Comparison of ENCODE assay signal across 19 cellular contexts in the genomic region with DNA sequence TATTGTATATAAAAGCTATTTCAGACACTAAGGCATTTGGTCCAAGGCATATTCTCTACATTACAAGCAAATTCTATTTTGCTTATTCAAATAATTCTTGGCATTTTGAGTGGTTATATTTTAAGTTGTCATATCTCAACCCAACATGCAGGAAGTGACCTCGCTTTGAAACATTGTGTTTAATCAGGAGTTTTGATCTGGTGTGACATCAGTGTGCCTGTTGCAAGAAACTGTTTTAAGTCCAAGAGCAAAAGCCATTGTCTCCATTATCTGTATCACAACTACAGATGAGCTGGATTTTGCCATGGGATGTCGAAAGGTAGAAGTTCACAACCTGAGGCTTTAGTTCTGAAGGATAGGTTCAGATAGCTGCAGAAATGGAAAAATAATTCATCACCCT.
DNase-seq lines count a peak whose midpoint lies in the region; ATAC-seq and TF ChIP-seq lines count a peak whose summit lies in the region.
"Had no signal": no experiment of that assay in that cellular context is flagged by ENCODE, and none has a peak within 500 bp of the region (broad histone marks: within the 10 kb centered on the region; RNA-seq: fewer than 3 reads in every experiment).

No MANE protein-coding gene starts in this region.

- no peaks in the 10 kb centered on the region for H3K9me3 ChIP-seq in adipocyte (ENCODE audit: control insufficient read depth, low read length)
- H3K9me3 ChIP-seq in aorta (ENCODE audit: control insufficient read depth, low read length), result no peaks in the 10 kb centered on the region
- H3K9me3 ChIP-seq in spleen, result no peaks in the 10 kb centered on the region
- H3K9me3 ChIP-seq in stomach, result no peaks in the 10 kb centered on the region

- H3K27ac ChIP-seq in aorta (ENCODE audit: low read depth in 1 of 2, low read length in 2 of 2) (peak overlapping the region; percentile 36 to 67), spleen (peak overlapping the region in 2 of 8 donors; percentile 17 to 18), stomach (no peak overlapping the region)
- H3K27ac ChIP-seq: 22Rv1, skin epidermis had no signal

- no peak for ATAC-seq in aorta (ENCODE audit: low FRiP score)
- ATAC-seq: natural killer cell had no signal

- no peak for TF ChIP-seq EP300 in stomach (IDR thresholded peaks at IDR 0.05)

- DNase-seq in NCI-H1417 (lab: John Stamatoyannopoulos, UW) (peak in 2 of 3 experiments; percentile 45 to 50), NCI-H1417 treated with DMSO at 0.1 percent for 48 hours (lab: John Stamatoyannopoulos, UW) (no peak), adipocyte (ENCODE audit: low read depth) (peak; percentile 16), iris pigment epithelial cell (ENCODE audit: low read depth) (peak; percentile 46), aorta (no peak), spleen (no peak), NCI-H748 treated with DMSO at 0.1 percent for 48 hours (lab: John Stamatoyannopoulos, UW) (no peak), stomach (no peak)
- DNase-seq: activated CD4-positive, alpha-beta T cell treated with anti-CD3 and anti-CD28 coated beads, Interleukin-2, amount 10 ng/mL, durations not matched to agents 7 days and 5 days; activated CD8-positive, alpha-beta memory T cell treated with anti-CD3 and anti-CD28 coated beads, Interleukin-2, amount 50 U/mL, for 48 hours; activated gamma-delta T cell; CD4-positive, alpha-beta memory T cell; natural killer cell; NCI-H2107; stimulated activated CD4-positive, alpha-beta T cell treated with anti-CD3 and anti-CD28 coated beads, Interleukin-4, amount 100 ng/mL, for 24 hours; SW 1271 had no signal

- 6 to 16% methylated on average over 2 of the region's 2 CpGs for WGBS in aorta, 2 donors
- WGBS in spleen, 5 donors, result 24 to 51% (median 34%) methylated on average over 2 of the region's 2 CpGs
- 72 to 83% (median 80%) methylated on average over 2 of the region's 2 CpGs for WGBS in stomach, 5 donors

- no peak overlapping the region for H3K9ac ChIP-seq in adipocyte (ENCODE audit: low read length)

- TF ChIP-seq CTCF in spleen (IDR thresholded peaks at IDR 0.05 in 8 of 11, conservative IDR thresholded peaks at IDR 0.05 in 3 of 11) (no peak), stomach (IDR thresholded peaks at IDR 0.05) (no peak)

- no peaks in the 10 kb centered on the region for H3K36me3 ChIP-seq in adipocyte (ENCODE audit: control insufficient read depth, insufficient read depth, low read length, severe bottlenecking)
- H3K36me3 ChIP-seq in aorta (ENCODE audit: control insufficient read depth in 1 of 2, insufficient read depth in 2 of 2, low read length in 1 of 2), result no peaks in the 10 kb centered on the region
- H3K36me3 ChIP-seq in spleen, result no peaks in the 10 kb centered on the region
- no peaks in the 10 kb centered on the region for H3K36me3 ChIP-seq in stomach

- H3K4me3 ChIP-seq in adipocyte (ENCODE audit: low read length) (no peak overlapping the region), aorta (ENCODE audit: low read length in 2 of 2) (no peak overlapping the region), spleen (no peak overlapping the region), stomach (no peak overlapping the region)
- H3K4me3 ChIP-seq: lung, skin epidermis had no signal

- TF ChIP-seq POLR2A in spleen (IDR thresholded peaks at IDR 0.05), result no peak
- TF ChIP-seq POLR2A in stomach (IDR thresholded peaks at IDR 0.05), result no peak

- H3K4me1 ChIP-seq in adipocyte (ENCODE audit: control insufficient read depth, insufficient read depth, low read length), result no peaks in the 10 kb centered on the region
- peaks cover 3 to 14% of the 10 kb centered on the region in 2 donors for H3K4me1 ChIP-seq in aorta (ENCODE audit: control insufficient read depth in 1 of 2, insufficient read depth in 2 of 2, low read length in 2 of 2)
- no peaks in the 10 kb centered on the region for H3K4me1 ChIP-seq in spleen
- H3K4me1 ChIP-seq in stomach, result peaks cover 0 to 24% (median 8%) of the 10 kb centered on the region in 4 donors

- intact Hi-C loops in aorta (cut with DNase I), result loop anchor here in 1 of 2 donors (10.0 kb wide), 1 partner anchor 518 kb away; no protein-coding TSS in a partner anchor
- intact Hi-C loops in spleen (cut with DNase I; ENCODE audit: low total_unique reads), result no loop called here
- intact Hi-C loops in stomach (cut with DNase I; ENCODE audit: low total_unique reads), result no loop called here

- H3K27me3 ChIP-seq in adipocyte (replicated peaks; ENCODE audit: control insufficient read depth, insufficient read depth, low read length) (no peaks in the 10 kb centered on the region), aorta (ENCODE audit: control insufficient read depth in 1 of 2, insufficient read depth in 2 of 2, low read length in 1 of 2) (no peaks in the 10 kb centered on the region), spleen (replicated peaks in 1 of 7) (no peaks in the 10 kb centered on the region), stomach (no peaks in the 10 kb centered on the region)

Comparison
In these comparisons a context has a peak if more than half of its experiments do, and no peak if none do; other contexts are left out.
1. DNase-seq: peak in NCI-H1417 (2 of 3), adipocyte (single experiment) and iris pigment epithelial cell (single experiment); none in NCI-H1417 treated with DMSO at 0.1 percent for 48 hours (single experiment), aorta (0 of 2), spleen (single experiment), NCI-H748 treated with DMSO at 0.1 percent for 48 hours (single experiment) and stomach (single experiment).
2. H3K27ac ChIP-seq: peak in aorta (2 of 2); none in stomach (0 of 5).